In genomic region chr11:2466869-2467694, GRCh38 we compare ENCODE assay signal across 10 cellular contexts. TPM values are rescaled to one million over a fixed set of nuclear protein-coding genes. Genes with fewer than 3 reads are reported as not detected.
DNase-seq lines count a peak whose midpoint lies in the region; ATAC-seq, FAIRE-seq and TF ChIP-seq lines count a peak whose summit lies in the region.
"Had no signal": no experiment of that assay in that cellular context is flagged by ENCODE, and none has a peak within 500 bp of the region (broad histone marks: within the 10 kb centered on the region; RNA-seq: fewer than 3 reads in every experiment).

No MANE protein-coding gene starts in this region.

- CTCF ChIA-PET in CD8-positive, alpha-beta memory T cell (lab: Charles Lee): interaction anchor here (1.9 to 2.3 kb wide), 2 partner anchors 21 to 66 kb away, joined by 4 to 9 read pairs; no protein-coding TSS in a partner anchor
- CTCF ChIA-PET in activated CD8-positive, alpha-beta T cell treated with anti-CD3 and anti-CD28 coated beads for 36 hours (lab: Charles Lee): interaction anchor here (1.1 to 1.7 kb wide), 3 partner anchors 22 to 421 kb away, joined by 3 to 6 read pairs (median 3); no protein-coding TSS in a partner anchor
- CTCF ChIA-PET in A673 (lab: Charles Lee): no interaction called here

- H3K4me3 Mint-ChIP-seq in CD8-positive, alpha-beta memory T cell: peak overlapping the region; percentile 35 to 86 (median 77)
- no peak overlapping the region for H3K4me3 Mint-ChIP-seq in activated CD8-positive, alpha-beta T cell treated with anti-CD3 and anti-CD28 coated beads for 36 hours

- ATAC-seq in activated CD8-positive, alpha-beta T cell treated with anti-CD3 and anti-CD28 coated beads for 36 hours: peak; percentile 98
- peak; percentile 52 for ATAC-seq in mucosa of descending colon

- no peaks in the 10 kb centered on the region for H3K36me3 ChIP-seq in CD8-positive, alpha-beta memory T cell (ENCODE audit: insufficient read depth, low read length)
- H3K36me3 ChIP-seq in mucosa of descending colon (ENCODE audit: low read depth): no peaks in the 10 kb centered on the region
- no peaks in the 10 kb centered on the region for H3K36me3 ChIP-seq in esophagus squamous epithelium
- no peaks in the 10 kb centered on the region for H3K36me3 ChIP-seq in A673 (ENCODE audit: insufficient read depth, low read length, poor library complexity, severe bottlenecking)
- H3K36me3 ChIP-seq: ascending aorta had no signal

- H3K27me3 Mint-ChIP-seq in CD8-positive, alpha-beta memory T cell: peaks cover 0 to 1% of the 10 kb centered on the region in 2 donors
- H3K27me3 Mint-ChIP-seq in activated CD8-positive, alpha-beta T cell treated with anti-CD3 and anti-CD28 coated beads for 36 hours: no peaks in the 10 kb centered on the region

- H3K4me1 ChIP-seq in CD8-positive, alpha-beta memory T cell (ENCODE audit: insufficient read depth, low read length): peaks cover 52% of the 10 kb centered on the region
- peaks cover 28% of the 10 kb centered on the region for H3K4me1 ChIP-seq in mucosa of descending colon (ENCODE audit: low read depth)
- peaks cover 0 to 12% (median 0%) of the 10 kb centered on the region in 3 donors for H3K4me1 ChIP-seq in esophagus squamous epithelium
- no peaks in the 10 kb centered on the region for H3K4me1 ChIP-seq in A673 (ENCODE audit: insufficient read depth, low read length, poor library complexity, severe bottlenecking)
- H3K4me1 ChIP-seq: ascending aorta had no signal

- no peaks in the 10 kb centered on the region for H3K9me3 ChIP-seq in CD8-positive, alpha-beta memory T cell (ENCODE audit: low read length)
- H3K9me3 ChIP-seq in mucosa of descending colon: no peaks in the 10 kb centered on the region
- no peaks in the 10 kb centered on the region for H3K9me3 ChIP-seq in esophagus squamous epithelium
- H3K9me3 ChIP-seq in A673 (ENCODE audit: low read depth, low read length, poor library complexity, severe bottlenecking): no peaks in the 10 kb centered on the region
- H3K9me3 ChIP-seq: ascending aorta had no signal

- no TSS peak for BruUV-seq in A673 (replicated peaks; lab: Mats Ljungman, UMichigan)

- FAIRE-seq in HTR-8/SVneo (lab: Jason Lieb, UNC): no peak
- FAIRE-seq: G401.6 had no signal

- peak overlapping the region in 5 of 8 donors; percentile 17 to 80 (median 71) for H3K27ac Mint-ChIP-seq in CD8-positive, alpha-beta memory T cell
- H3K27ac Mint-ChIP-seq in activated CD8-positive, alpha-beta T cell treated with anti-CD3 and anti-CD28 coated beads for 36 hours: peak overlapping the region; percentile 5

- no peaks in the 10 kb centered on the region for H3K9me3 Mint-ChIP-seq in CD8-positive, alpha-beta memory T cell
- H3K9me3 Mint-ChIP-seq in activated CD8-positive, alpha-beta T cell treated with anti-CD3 and anti-CD28 coated beads for 36 hours: no peaks in the 10 kb centered on the region

- 100% methylated on average over 2 of the region's 16 CpGs; no CpG with 5 or more reads in 1 of the 2 donors for WGBS in esophagus squamous epithelium, 2 donors

- POLR2A ChIA-PET in CD8-positive, alpha-beta memory T cell (lab: Charles Lee): interaction anchor here (1.4 kb wide), 1 partner anchor 425 kb away, joined by 4 read pairs; no protein-coding TSS in a partner anchor
- POLR2A ChIA-PET in activated CD8-positive, alpha-beta T cell treated with anti-CD3 and anti-CD28 coated beads for 36 hours (lab: Charles Lee): interaction anchor here (0.6 to 1.3 kb wide), 6 partner anchors 11 to 83 kb away, joined by 3 to 4 read pairs (median 3); partner anchors contain the start of gene KCNQ1
- POLR2A ChIA-PET in A673 (lab: Charles Lee; ENCODE audit: low non-redundant PET): no interaction called here

- intact Hi-C loops in activated CD8-positive, alpha-beta T cell treated with anti-CD3 and anti-CD28 coated beads for 36 hours (cut with micrococcal nuclease): no loop called here
- intact Hi-C loops in mucosa of descending colon (cut with DNase I, micrococcal nuclease): no loop called here
- intact Hi-C loops in esophagus squamous epithelium (cut with DNase I): no loop called here
- intact Hi-C loops in A673 (cut with micrococcal nuclease; ENCODE audit: unreplicated experiment): no loop called here

- H3K36me3 Mint-ChIP-seq in CD8-positive, alpha-beta memory T cell: no peaks in the 10 kb centered on the region
- H3K36me3 Mint-ChIP-seq in activated CD8-positive, alpha-beta T cell treated with anti-CD3 and anti-CD28 coated beads for 36 hours (ENCODE audit: low read depth): no peaks in the 10 kb centered on the region

- no peaks in the 10 kb centered on the region for H3K27me3 ChIP-seq in CD8-positive, alpha-beta memory T cell (ENCODE audit: insufficient read depth, low read length, poor library complexity, severe bottlenecking)
- peaks cover 0 to 11% (median 0%) of the 10 kb centered on the region in 4 donors for H3K27me3 ChIP-seq in esophagus squamous epithelium
- H3K27me3 ChIP-seq in A673 (replicated peaks; ENCODE audit: insufficient read depth, low read depth, low read length, poor library complexity): peaks cover 7% of the 10 kb centered on the region
- H3K27me3 ChIP-seq: ascending aorta had no signal

- peak overlapping the region; percentile 53 for H3K4me3 ChIP-seq in CD8-positive, alpha-beta memory T cell (ENCODE audit: low read length)
- H3K4me3 ChIP-seq in mucosa of descending colon (no peak overlapping the region), esophagus squamous epithelium (no peak overlapping the region), A673 (ENCODE audit: low read depth, low read length, poor library complexity, severe bottlenecking) (no peak overlapping the region)
- H3K4me3 ChIP-seq: ascending aorta had no signal

- H3K27ac ChIP-seq in CD8-positive, alpha-beta memory T cell (ENCODE audit: low read depth, low read length): no peak overlapping the region
- H3K27ac ChIP-seq in esophagus squamous epithelium (no peak overlapping the region), A673 (ENCODE audit: low read depth, low read length, poor library complexity, severe bottlenecking) (no peak overlapping the region)
- H3K27ac ChIP-seq: ascending aorta had no signal

- no peak for TF ChIP-seq CTCF in activated CD8-positive, alpha-beta T cell treated with anti-CD3 and anti-CD28 coated beads for 36 hours (IDR thresholded peaks at IDR 0.05)
- TF ChIP-seq CTCF in mucosa of descending colon (IDR thresholded peaks at IDR 0.05): no peak
- no peak for TF ChIP-seq CTCF in esophagus squamous epithelium (IDR thresholded peaks at IDR 0.05)
- no peak for TF ChIP-seq CTCF in A673 (conservative IDR thresholded peaks at IDR 0.05; ENCODE audit: low read depth, low read length)

- DNase-seq in CD8-positive, alpha-beta memory T cell: peak; percentile 31 to 76 (median 70)
- peak; percentile 68 for DNase-seq in KBM-7
- peak; percentile 86 for DNase-seq in activated CD8-positive, alpha-beta T cell treated with anti-CD3 and anti-CD28 coated beads for 36 hours
- DNase-seq in mucosa of descending colon: peak in 2 of 3 donors; percentile 61 to 63
- DNase-seq in esophagus squamous epithelium (lab: John Stamatoyannopoulos, UW): no peak
- no peak for DNase-seq in A673 (ENCODE audit: low spot score)
- DNase-seq in HTR-8/SVneo (ENCODE audit: insufficient read length, low spot score): no peak
- no peak for DNase-seq in NCI-H1694 (lab: John Stamatoyannopoulos, UW)

- peaks cover 23 to 65% (median 33%) of the 10 kb centered on the region in 3 donors for H3K4me1 Mint-ChIP-seq in CD8-positive, alpha-beta memory T cell
- H3K4me1 Mint-ChIP-seq in activated CD8-positive, alpha-beta T cell treated with anti-CD3 and anti-CD28 coated beads for 36 hours (ENCODE audit: low read depth): peaks cover 55% of the 10 kb centered on the region

- TF ChIP-seq POLR2A in esophagus squamous epithelium (IDR thresholded peaks at IDR 0.05): no peak

- in situ Hi-C loops in KBM-7 (cut with MboI; ENCODE audit: low pct_unique_long_range_greater_than_20kb, low sequenced_read_pairs): no loop called here

RNA-seq across cellular contexts. Expression of gene KCNQ1, which starts 22.3 kb away (rescaled TPM):
- 1 to 10 TPM; 2.6 to 3.4 TPM for total RNA-seq in CD8-positive, alpha-beta memory T cell
- polyA plus RNA-seq in CD8-positive, alpha-beta memory T cell: 5.7 TPM
- total RNA-seq in activated CD8-positive, alpha-beta T cell treated with anti-CD3 and anti-CD28 coated beads for 36 hours: 1 to 10 TPM; 8.7 to 9.5 TPM
- total RNA-seq in mucosa of descending colon: 10 to 100 TPM; 15.5 to 44.7 (median 37.4) TPM
- 1 to 10 TPM in 1 of 4 donors, under 1 TPM in 3; 0.61 to 3.1 (median 0.72) TPM for total RNA-seq in esophagus squamous epithelium
- total RNA-seq in A673 (2021): not detected in 2 replicates

RNA-seq across cellular contexts. Expression of gene TRPM5, which starts 22.8 kb away (rescaled TPM):
- total RNA-seq in CD8-positive, alpha-beta memory T cell: not detected
- not detected for polyA plus RNA-seq in CD8-positive, alpha-beta memory T cell
- not detected for total RNA-seq in activated CD8-positive, alpha-beta T cell treated with anti-CD3 and anti-CD28 coated beads for 36 hours
- total RNA-seq in mucosa of descending colon (1 to 10 TPM; 2.2 to 3.7 (median 2.5) TPM), esophagus squamous epithelium (not detected), A673 (2021) (not detected in 2 replicates)
- total RNA-seq: ascending aorta had no signal

Comparison
In these comparisons a context has a peak if more than half of its experiments do, and no peak if none do; other contexts are left out.
1. DNase-seq: peak in CD8-positive, alpha-beta memory T cell (5 of 5), KBM-7 (single experiment), activated CD8-positive, alpha-beta T cell treated with anti-CD3 and anti-CD28 coated beads for 36 hours (single experiment) and mucosa of descending colon (2 of 3); none in esophagus squamous epithelium (single experiment), A673 (single experiment), HTR-8/SVneo (single experiment) and NCI-H1694 (single experiment).